Comparison of ENCODE assay signal across 22 cellular contexts in genomic region chr7:25882151-25882773, GRCh38.
"Had no signal": no experiment of that assay in that cellular context is flagged by ENCODE, and none has a peak within 500 bp of the region (broad histone marks: within the 10 kb centered on the region; RNA-seq: fewer than 3 reads in every experiment).

No MANE protein-coding gene starts in this region.

- H3K4me1 Mint-ChIP-seq: T-cell had no signal

- H3K27ac ChIP-seq: KMS-11, RWPE1 had no signal

- DNase-seq: IMR-90, Kasumi-1, MM.1S, NCI-H1417, NCI-H1436 treated with DMSO at 0.1 percent for 48 hours, NCI-H1694, NCI-H187 treated with DMSO at 0.1 percent for 48 hours, NCI-H2029 treated with DMSO at 0.1 percent for 48 hours, NCI-H2171 treated with DMSO at 0.1 percent for 48 hours, NCI-H345, NCI-H446 treated with DMSO at 0.1 percent for 48 hours, NCI-H510A treated with DMSO at 0.1 percent for 48 hours, NCI-H526, PC-3, SHP77, SK-N-SH, SW 1271, T-cell had no signal

- FAIRE-seq: HepG2 had no signal

- H3K4me3 Mint-ChIP-seq: T-cell had no signal

- H3K36me3 Mint-ChIP-seq: T-cell had no signal

- H3K9me3 ChIP-seq: SK-N-SH had no signal

- H3K4me2 ChIP-seq: KMS-11, SK-N-SH had no signal

- H3K9me3 Mint-ChIP-seq: T-cell had no signal

- H3K9me2 ChIP-seq: SK-N-SH had no signal

- ATAC-seq: HepG2, Panc1, PC-3, T-cell had no signal

- H3K9ac ChIP-seq: KMS-11, SK-N-SH had no signal

- H3K27ac Mint-ChIP-seq: T-cell had no signal
